8 cellular contexts compared by ENCODE assay signal in the genomic region with DNA sequence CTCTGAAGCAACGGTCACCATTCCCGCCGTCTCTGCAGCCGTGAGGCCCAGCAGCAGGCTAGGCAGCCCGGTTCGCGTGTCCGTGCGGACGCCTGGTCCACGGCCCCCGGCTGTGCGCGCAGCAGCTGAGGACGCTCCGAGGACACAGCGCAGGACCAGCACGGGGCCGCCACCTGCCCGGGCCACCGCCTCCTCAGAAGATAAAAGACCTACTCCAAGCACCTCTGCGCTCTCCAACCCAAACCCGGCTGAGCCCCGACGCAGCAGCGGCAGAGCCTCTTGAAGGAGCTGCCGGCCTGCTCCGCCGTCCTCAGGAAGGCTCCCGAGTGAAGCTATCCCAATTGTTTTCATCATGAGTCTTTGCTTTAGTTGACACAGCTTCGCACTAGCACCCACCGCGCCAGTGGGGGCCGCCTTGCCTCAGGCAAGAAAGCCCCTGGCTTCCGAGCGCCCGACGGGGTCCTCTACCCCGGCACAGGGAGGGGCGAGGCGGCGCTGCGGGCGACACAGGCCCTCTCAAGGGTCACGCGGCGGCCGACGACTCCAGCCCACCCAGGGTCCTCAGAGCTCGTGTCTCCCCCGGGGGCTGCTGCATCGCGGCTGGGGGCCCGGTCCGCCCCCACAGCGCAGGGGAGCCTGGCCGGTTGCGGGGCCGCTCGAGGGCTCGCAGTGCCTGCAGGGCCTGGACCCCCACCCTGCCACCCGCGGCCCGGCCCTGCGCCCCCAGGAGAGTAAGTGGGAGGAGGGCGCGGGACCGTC. TPM values are rescaled to one million over a fixed set of nuclear protein-coding genes. Genes with fewer than 3 reads are reported as not detected.
DNase-seq lines count a peak whose midpoint lies in the region; ATAC-seq and TF ChIP-seq lines count a peak whose summit lies in the region.

No MANE protein-coding gene starts in this region.

- H3K27ac ChIP-seq in WERI-Rb-1: peak overlapping the region; percentile 85

- H3K36me3 ChIP-seq in WERI-Rb-1: peaks cover 26% of the 10 kb centered on the region

- DNase-seq in NCI-H82 (lab: John Stamatoyannopoulos, UW) (peak; percentile 51), NCI-H82 treated with DMSO at 0.1 percent for 48 hours (lab: John Stamatoyannopoulos, UW; ENCODE audit: unreplicated experiment) (no peak), WERI-Rb-1 (peak; percentile 44), fibroblast of pulmonary artery (ENCODE audit: low read depth) (peak; percentile 50), occipital lobe (lab: John Stamatoyannopoulos, UW) (peak; percentile 26)
- DNase-seq in stimulated activated CD8-positive, alpha-beta memory T cell treated with anti-CD3 and anti-CD28 coated beads, Interleukin-4, amount 100 ng/mL, for 48 hours: no peak

- peak overlapping the region; percentile 65 for H3K4me3 ChIP-seq in WERI-Rb-1 (ENCODE audit: low read depth, low read length)
- peak overlapping the region; percentile 60 for H3K4me3 ChIP-seq in fibroblast of pulmonary artery (replicated peaks; ENCODE audit: low read depth, low read length)

- H3K27me3 ChIP-seq in WERI-Rb-1 (ENCODE audit: insufficient read depth, low read depth, severe bottlenecking): no peaks in the 10 kb centered on the region

- ATAC-seq in HG03039 (IDR thresholded peaks at IDR 0.05; ENCODE audit: unreplicated experiment) (peak; percentile 10), GM21447 (IDR thresholded peaks at IDR 0.05; ENCODE audit: unreplicated experiment) (no peak)

- TF ChIP-seq CTCF in WERI-Rb-1 (IDR thresholded peaks at IDR 0.05; ENCODE audit: low read depth, low read length) (no peak), fibroblast of pulmonary artery (IDR thresholded peaks at IDR 0.05; ENCODE audit: low read length, missing control alignments) (no peak)

- H3K9me3 ChIP-seq in WERI-Rb-1 (ENCODE audit: severe bottlenecking): no peaks in the 10 kb centered on the region

RNA-seq across cellular contexts. Expression of gene GPR146, which starts 16.9 kb away (rescaled TPM):
- total RNA-seq in occipital lobe: 6.7 TPM

RNA-seq across cellular contexts. Expression of gene CYP2W1, which starts 44.5 kb away (rescaled TPM):
- total RNA-seq in occipital lobe: not detected

RNA-seq across cellular contexts. Expression of gene COX19, which starts 52.1 kb away (rescaled TPM):
- 16.4 TPM for total RNA-seq in occipital lobe

Comparison
In these comparisons a context has a peak if more than half of its experiments do, and no peak if none do; other contexts are left out.
1. DNase-seq: peak in NCI-H82 (single experiment), WERI-Rb-1 (single experiment), fibroblast of pulmonary artery (single experiment) and occipital lobe (single experiment); none in NCI-H82 treated with DMSO at 0.1 percent for 48 hours (single experiment) and stimulated activated CD8-positive, alpha-beta memory T cell treated with anti-CD3 and anti-CD28 coated beads, Interleukin-4, amount 100 ng/mL, for 48 hours (single experiment).